ENCODE assay signal across 8 cellular contexts in genomic region chr2:69385443-69386151, GRCh38. TPM values are rescaled to one million over a fixed set of nuclear protein-coding genes. Genes with fewer than 3 reads are reported as not detected.
A peak's percentile ranks its signal among the peaks of the same experiment; 100 is the strongest.
DNase-seq lines count a peak whose midpoint lies in the region; ATAC-seq and TF ChIP-seq lines count a peak whose summit lies in the region.

No MANE protein-coding gene starts in this region.

- peak overlapping the region; percentile 96 for H3K4me3 Mint-ChIP-seq in memory B cell

- in situ Hi-C loops in astrocyte of the cerebellum (cut with HindIII; ENCODE audit: low sequenced_read_pairs), result no loop called here

- peaks cover 19% of the 10 kb centered on the region for H3K4me1 ChIP-seq in HUES64 (ENCODE audit: insufficient read depth, low read length)

- H3K27me3 ChIP-seq in AG04450 (ENCODE audit: control insufficient read depth, insufficient read depth, low read length) (no peaks in the 10 kb centered on the region), HUES64 (ENCODE audit: insufficient read depth, low read length) (no peaks in the 10 kb centered on the region; the same call in 1 of the 2 replicates)

- peaks cover 6% of the 10 kb centered on the region; the same call in 1 of the 2 replicates for H3K36me3 ChIP-seq in HUES64 (ENCODE audit: insufficient read depth, low read length)

- TF ChIP-seq CTCF in AG04450 (IDR thresholded peaks at IDR 0.05; ENCODE audit: low read depth, low read length) (no peak), astrocyte of the cerebellum (IDR thresholded peaks at IDR 0.05; ENCODE audit: low read depth, low read length, missing control alignments) (no peak)

- DNase-seq in AG04450 (ENCODE audit: low read depth, low spot score), result no peak
- DNase-seq in astrocyte of the cerebellum (ENCODE audit: low read depth), result no peak
- no peak for DNase-seq in memory B cell (ENCODE audit: low spot score in 2 of 2)
- DNase-seq in OCI-M2 (lab: John Stamatoyannopoulos, UW; ENCODE audit: unreplicated experiment), result no peak
- DNase-seq in DMS 273 treated with DMSO at 0.1 percent for 48 hours (lab: John Stamatoyannopoulos, UW), result no peak
- DNase-seq in SKM-1 treated with dmso at 0.1 percent for 144 hours (lab: John Stamatoyannopoulos, UW; ENCODE audit: unreplicated experiment), result no peak
- no peak for DNase-seq in stimulated activated CD4-positive, alpha-beta T cell treated with anti-CD3 and anti-CD28 coated beads, Interleukin-4, amount 100 ng/mL, for 4 hours

- H3K4me1 Mint-ChIP-seq in memory B cell, result peaks cover 28% of the 10 kb centered on the region

- ATAC-seq in memory B cell (ENCODE audit: low read depth), result no peak

- POLR2A ChIA-PET in AG04450 (lab: Yijun Ruan, JAX), result interaction anchor here (0.6 kb wide), 1 partner anchor 45 kb away, joined by 6 read pairs; no protein-coding TSS in a partner anchor

- no peak overlapping the region for H3K27ac Mint-ChIP-seq in memory B cell

- no peak overlapping the region for H3K27ac ChIP-seq in AG04450 (ENCODE audit: low read depth, low read length)
- H3K27ac ChIP-seq in HUES64 (ENCODE audit: low read depth, low read length), result no peak overlapping the region

- WGBS in HUES64, result 74% methylated on average over 7 of the region's 8 CpGs

- no peaks in the 10 kb centered on the region; the same call in 1 of the 2 replicates for H3K9me3 ChIP-seq in AG04450 (ENCODE audit: control insufficient read depth, insufficient read depth, low read length)
- H3K9me3 ChIP-seq in HUES64 (ENCODE audit: insufficient read depth, low read depth, low read length), result no peaks in the 10 kb centered on the region

- H3K36me3 Mint-ChIP-seq in memory B cell, result peaks cover 6% of the 10 kb centered on the region

- peak overlapping the region; percentile 86 for H3K4me3 ChIP-seq in AG04450 (ENCODE audit: low read depth, low read length)
- peak overlapping the region; percentile 80 for H3K4me3 ChIP-seq in HUES64 (ENCODE audit: low read length)
- peak overlapping the region; percentile 87 for H3K4me3 ChIP-seq in astrocyte of the cerebellum (ENCODE audit: low read depth, low read length)

- H3K9ac ChIP-seq in HUES64 (ENCODE audit: low read depth, low read length), result peak overlapping the region; percentile 79; the same call in 1 of the 2 replicates

- no peaks in the 10 kb centered on the region for H3K27me3 Mint-ChIP-seq in memory B cell

- no peaks in the 10 kb centered on the region for H3K9me3 Mint-ChIP-seq in memory B cell

- CTCF ChIA-PET in AG04450 (lab: Charles Lee), result interaction anchor here (1.6 kb wide), 1 partner anchor 51 kb away, joined by 3 read pairs; the partner anchor contains the start of gene NFU1

RNA-seq across cellular contexts. Expression of gene GFPT1, which starts 1.4 kb away (rescaled TPM):
- 44.3 and 47.4 TPM in 2 replicates for polyA plus RNA-seq in AG04450 (2011; rRNA removed)
- 35.4 and 64.0 TPM in 2 replicates for polyA minus RNA-seq in AG04450 (2011; rRNA and poly(A)+ RNA removed)
- 24.1 TPM for polyA plus RNA-seq in HUES64 (2013, experiment 1 of 2)
- polyA plus RNA-seq in HUES64 (2013, experiment 2 of 2), result 25.4 TPM

RNA-seq across cellular contexts. Expression of gene NFU1, which starts 51.6 kb away (rescaled TPM):
- 42.0 and 62.9 TPM in 2 replicates for polyA plus RNA-seq in AG04450 (2011; rRNA removed)
- 5.5 and 13.1 TPM in 2 replicates for polyA minus RNA-seq in AG04450 (2011; rRNA and poly(A)+ RNA removed)
- 31.2 TPM for polyA plus RNA-seq in HUES64 (2013, experiment 1 of 2)
- 41.5 TPM for polyA plus RNA-seq in HUES64 (2013, experiment 2 of 2)
